29 cellular contexts compared by ENCODE assay signal in genomic region chr13:80463673-80464352, GRCh38.
DNase-seq lines count a peak whose midpoint lies in the region; ATAC-seq lines count a peak whose summit lies in the region.
"Had no signal": no experiment of that assay in that cellular context is flagged by ENCODE, and none has a peak within 500 bp of the region (broad histone marks: within the 10 kb centered on the region; RNA-seq: fewer than 3 reads in every experiment).

No MANE protein-coding gene starts in this region.

- ATAC-seq in Right ventricle myocardium superior (ENCODE audit: poor library complexity) (peak; percentile 49), aorta (ENCODE audit: low FRiP score) (peak; percentile 69), HG02678 (IDR thresholded peaks at IDR 0.05; ENCODE audit: unreplicated experiment) (no peak)
- ATAC-seq: activated CD4-positive, CD25-positive, alpha-beta regulatory T cell treated with anti-CD3 and anti-CD28 coated beads, Interleukin-2, amount 50 U/mL, for 24 hours; activated CD8-positive, alpha-beta T cell treated with anti-CD3 and anti-CD28 coated beads for 36 hours; activated naive CD8-positive, alpha-beta T cell treated with anti-CD3 and anti-CD28 coated beads, Interleukin-2, amount 50 U/mL, for 24 hours; gastroesophageal sphincter; stimulated activated effector memory CD8-positive, alpha-beta T cell treated with anti-CD3 and anti-CD28 coated beads, Interleukin-12 subunit alpha, Interleukin-12 subunit beta, amount 100 ng/mL, for 72 hours had no signal

- 5 to 11% methylated on average over 3 of the region's 3 CpGs for WGBS in aorta, 2 donors

- no peak overlapping the region for H3K27ac ChIP-seq in aorta (ENCODE audit: low read depth in 1 of 2, low read length in 2 of 2)
- H3K27ac ChIP-seq in CD4-positive, alpha-beta memory T cell (ENCODE audit: low read depth, low read length): no peak overlapping the region
- H3K27ac ChIP-seq: brain microvascular endothelial cell, parathyroid adenoma, skin epidermis had no signal

- intact Hi-C loops in Right ventricle myocardium superior (cut with DNase I) (no loop called here), cardiac septum (cut with DNase I) (loop anchor here (10.0 kb wide), 1 partner anchor 119 kb away; the partner anchor contains the start of gene SPRY2), aorta (cut with DNase I) (no loop called here)
- intact Hi-C loops in CD4-positive, alpha-beta memory T cell (cut with micrococcal nuclease): no loop called here

- no peak overlapping the region for H3K4me3 Mint-ChIP-seq in CD4-positive, alpha-beta memory T cell
- H3K4me3 Mint-ChIP-seq: activated CD8-positive, alpha-beta T cell treated with anti-CD3 and anti-CD28 coated beads for 36 hours; activated naive CD8-positive, alpha-beta T cell treated with anti-CD3 and anti-CD28 coated beads, Interleukin-2, amount 50 U/mL, for 24 hours; mesothelial cell of epicardium; nephron; stimulated activated effector memory CD8-positive, alpha-beta T cell treated with anti-CD3 and anti-CD28 coated beads, Interleukin-12 subunit alpha, Interleukin-12 subunit beta, amount 100 ng/mL, for 72 hours had no signal

- peaks cover 0 to 2% of the 10 kb centered on the region in 2 donors for H3K4me1 ChIP-seq in aorta (ENCODE audit: control insufficient read depth in 1 of 2, insufficient read depth in 2 of 2, low read length in 2 of 2)
- H3K4me1 ChIP-seq in CD4-positive, alpha-beta memory T cell (ENCODE audit: insufficient read depth, low read length): no peaks in the 10 kb centered on the region
- H3K4me1 ChIP-seq: parathyroid adenoma had no signal

- CTCF ChIA-PET in CD4-positive, alpha-beta memory T cell (lab: Charles Lee; ENCODE audit: partially characterized antibody): no interaction called here

- H3K4me1 Mint-ChIP-seq in CD4-positive, alpha-beta memory T cell: no peaks in the 10 kb centered on the region
- H3K4me1 Mint-ChIP-seq: activated naive CD8-positive, alpha-beta T cell treated with anti-CD3 and anti-CD28 coated beads, Interleukin-2, amount 50 U/mL, for 24 hours; stimulated activated effector memory CD8-positive, alpha-beta T cell treated with anti-CD3 and anti-CD28 coated beads, Interleukin-12 subunit alpha, Interleukin-12 subunit beta, amount 100 ng/mL, for 72 hours had no signal

- H3K27me3 ChIP-seq in aorta (ENCODE audit: control insufficient read depth in 1 of 2, insufficient read depth in 2 of 2, low read length in 1 of 2): no peaks in the 10 kb centered on the region
- no peaks in the 10 kb centered on the region for H3K27me3 ChIP-seq in CD4-positive, alpha-beta memory T cell (ENCODE audit: insufficient read depth, low read length)
- H3K27me3 ChIP-seq: brain microvascular endothelial cell, gastroesophageal sphincter had no signal

- H3K36me3 ChIP-seq in aorta (ENCODE audit: control insufficient read depth in 1 of 2, insufficient read depth in 2 of 2, low read length in 1 of 2): no peaks in the 10 kb centered on the region
- no peaks in the 10 kb centered on the region for H3K36me3 ChIP-seq in CD4-positive, alpha-beta memory T cell (ENCODE audit: insufficient read depth, low read length)
- H3K36me3 ChIP-seq: brain microvascular endothelial cell, gastroesophageal sphincter had no signal

- no peaks in the 10 kb centered on the region for H3K9me3 ChIP-seq in aorta (ENCODE audit: control insufficient read depth, low read length)
- no peaks in the 10 kb centered on the region for H3K9me3 ChIP-seq in CD4-positive, alpha-beta memory T cell (ENCODE audit: control insufficient read depth in 1 of 2, low read length in 2 of 2)
- H3K9me3 ChIP-seq: gastroesophageal sphincter had no signal

- POLR2A ChIA-PET in CD4-positive, alpha-beta memory T cell (lab: Charles Lee; ENCODE audit: partially characterized antibody): no interaction called here

- H3K4me3 ChIP-seq in aorta (ENCODE audit: low read length in 2 of 2): no peak overlapping the region
- H3K4me3 ChIP-seq in CD4-positive, alpha-beta memory T cell (ENCODE audit: low read length in 2 of 2): no peak overlapping the region
- H3K4me3 ChIP-seq: gastroesophageal sphincter, skin epidermis had no signal

- DNase-seq in Right ventricle myocardium superior (no peak), cardiac septum (ENCODE audit: low spot score) (no peak), dermis microvascular lymphatic vessel endothelial cell (ENCODE audit: low read depth in 2 of 2) (peak; percentile 59 to 69), iris pigment epithelial cell (ENCODE audit: low read depth) (peak; percentile 32), aorta (peak in 1 of 2 donors; percentile 41), HUDEP-2 (lab: John Stamatoyannopoulos, UW; ENCODE audit: unreplicated experiment in 76 of 76) (no peak)
- no peak for DNase-seq in CD4-positive, alpha-beta memory T cell
- DNase-seq: activated CD8-positive, alpha-beta T cell treated with anti-CD3 and anti-CD28 coated beads for 36 hours; activated effector memory CD4-positive, alpha-beta T cell treated with anti-CD3 and anti-CD28 coated beads, Interleukin-2, amount 50 U/mL, for 16 hours; activated naive CD8-positive, alpha-beta T cell treated with anti-CD3 and anti-CD28 coated beads, Interleukin-2, amount 50 U/mL, for 24 hours; activated T-cell treated with anti-CD3 and anti-CD28 coated beads for 4 hours; brain microvascular endothelial cell; C1 segment of cervical spinal cord; erythroblast; kidney glomerular epithelial cell; NCI-H1417; NCI-H2107; NCI-H526 treated with DMSO at 0.1 percent for 48 hours; OCI-M1; SIG-M5; stimulated activated CD4-positive, alpha-beta T cell treated with anti-CD3 and anti-CD28 coated beads, Interleukin-2, amount 100 ng/mL, for 24 hours had no signal

- H3K36me3 Mint-ChIP-seq in CD4-positive, alpha-beta memory T cell: no peaks in the 10 kb centered on the region
- H3K36me3 Mint-ChIP-seq: mesothelial cell of epicardium; stimulated activated effector memory CD8-positive, alpha-beta T cell treated with anti-CD3 and anti-CD28 coated beads, Interleukin-12 subunit alpha, Interleukin-12 subunit beta, amount 100 ng/mL, for 72 hours had no signal

- H3K27me3 Mint-ChIP-seq in CD4-positive, alpha-beta memory T cell: peaks cover 0 to 2% of the 10 kb centered on the region in 2 donors
- H3K27me3 Mint-ChIP-seq: activated naive CD8-positive, alpha-beta T cell treated with anti-CD3 and anti-CD28 coated beads, Interleukin-2, amount 50 U/mL, for 24 hours had no signal

- H3K27ac Mint-ChIP-seq in CD4-positive, alpha-beta memory T cell: peak overlapping the region in 1 of 7 donors; percentile 12
- H3K27ac Mint-ChIP-seq: activated CD8-positive, alpha-beta T cell treated with anti-CD3 and anti-CD28 coated beads for 36 hours; activated naive CD8-positive, alpha-beta T cell treated with anti-CD3 and anti-CD28 coated beads, Interleukin-2, amount 50 U/mL, for 24 hours; mesothelial cell of epicardium; nephron; stimulated activated effector memory CD8-positive, alpha-beta T cell treated with anti-CD3 and anti-CD28 coated beads, Interleukin-12 subunit alpha, Interleukin-12 subunit beta, amount 100 ng/mL, for 72 hours had no signal

- H3K9me3 Mint-ChIP-seq in CD4-positive, alpha-beta memory T cell: peaks cover 0 to 7% (median 3%) of the 10 kb centered on the region in 8 donors
- H3K9me3 Mint-ChIP-seq: activated CD8-positive, alpha-beta T cell treated with anti-CD3 and anti-CD28 coated beads for 36 hours; nephron had no signal

Comparison
In these comparisons a context has a peak if more than half of its experiments do, and no peak if none do; other contexts are left out.
1. DNase-seq: peak in dermis microvascular lymphatic vessel endothelial cell (2 of 2) and iris pigment epithelial cell (single experiment); none in Right ventricle myocardium superior (single experiment), cardiac septum (single experiment), CD4-positive, alpha-beta memory T cell (0 of 5) and HUDEP-2 (0 of 76).